In genomic region chr7:159152816-159153215, GRCh38 we compare ENCODE assay signal across 9 cellular contexts. TPM values are rescaled to one million over a fixed set of nuclear protein-coding genes. Genes with fewer than 3 reads are reported as not detected.
"Had no signal": no experiment of that assay in that cellular context is flagged by ENCODE, and none has a peak within 500 bp of the region (broad histone marks: within the 10 kb centered on the region; RNA-seq: fewer than 3 reads in every experiment).

No MANE protein-coding gene starts in this region.

- H3K27ac ChIP-seq: GM23248, HL-60 had no signal

- H3K9ac ChIP-seq: GM23248 had no signal

- H3K4me3 ChIP-seq: GM23248 had no signal

- DNase-seq: GM23248, GOT3, H9, HCEC 1CT, KBM-7 had no signal

- ATAC-seq: HepG2 had no signal

RNA-seq across cellular contexts. Expression of gene VIPR2, which starts 8.1 kb away (rescaled TPM):
- total RNA-seq: GM23248, HepG2, HT1080 had no signal
- polyA plus RNA-seq: GM23248, HepG2, IgD-negative memory B cell had no signal
